Comparison of ENCODE assay signal across 1 cellular context in the genomic region with DNA sequence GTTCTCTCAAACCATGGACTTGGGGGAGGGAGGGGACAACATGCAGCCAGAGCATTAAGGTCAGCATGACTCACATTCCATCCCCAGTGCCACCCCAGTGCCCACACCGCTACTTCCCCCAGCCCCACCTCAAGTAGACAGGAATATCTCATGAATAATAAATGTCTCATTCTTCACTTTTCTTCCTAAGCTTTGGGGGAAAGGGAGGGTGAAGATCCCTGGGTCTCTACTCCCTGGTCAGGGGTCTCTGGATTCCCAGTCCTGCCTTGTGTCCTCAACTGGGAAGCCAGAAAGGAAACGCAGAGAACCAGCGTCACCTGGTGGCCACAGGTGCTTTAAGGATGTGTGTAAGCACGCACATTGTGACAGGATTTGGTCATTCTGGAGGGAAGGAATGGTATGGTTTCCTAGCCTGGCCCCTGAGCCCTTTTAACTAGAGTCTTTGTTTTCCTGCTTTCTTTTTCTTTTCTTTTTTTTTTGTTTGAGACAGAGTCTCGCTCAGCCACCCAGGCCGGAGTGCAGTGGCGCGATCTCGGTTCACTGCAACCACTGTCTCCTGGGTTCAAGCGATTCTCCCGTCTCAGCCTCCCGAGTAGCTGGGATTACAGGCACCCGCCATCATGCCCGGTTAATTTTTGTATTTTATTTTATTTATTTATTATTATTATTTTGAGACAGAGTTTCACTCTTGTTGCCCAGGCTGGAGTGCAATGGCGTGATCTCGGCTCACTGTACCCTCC.
TF ChIP-seq lines count a peak whose summit lies in the region.

No MANE protein-coding gene starts in this region.

TF ChIP-seq in HEK293, 187 proteins besides CTCF, POLR2A, EP300 and RAD21 (continued from another document):
- TF ChIP-seq ZNF175 (tag by site-specific recombination; IDR thresholded peaks at IDR 0.05) (no peak), HIC1 (tag by site-specific recombination; IDR thresholded peaks at IDR 0.05) (peak; percentile 79), MZF1 (tag by site-specific recombination; IDR thresholded peaks at IDR 0.05; ENCODE audit: borderline replicate concordance) (no peak), ZNF654 (tag by site-specific recombination; IDR thresholded peaks at IDR 0.05; ENCODE audit: low read depth) (peak; percentile 99), PATZ1 (tag by site-specific recombination; IDR thresholded peaks at IDR 0.05) (peak; percentile 46), ZNF16 (tag by site-specific recombination; IDR thresholded peaks at IDR 0.05; ENCODE audit: low read depth) (no peak), ZNF350 (tag by site-specific recombination; IDR thresholded peaks at IDR 0.05) (no peak), ZNF274 (IDR thresholded peaks at IDR 0.05; ENCODE audit: low read length) (no peak), ZNF274 (tag by site-specific recombination; IDR thresholded peaks at IDR 0.05; ENCODE audit: borderline replicate concordance) (no peak)
